In the genomic region with DNA sequence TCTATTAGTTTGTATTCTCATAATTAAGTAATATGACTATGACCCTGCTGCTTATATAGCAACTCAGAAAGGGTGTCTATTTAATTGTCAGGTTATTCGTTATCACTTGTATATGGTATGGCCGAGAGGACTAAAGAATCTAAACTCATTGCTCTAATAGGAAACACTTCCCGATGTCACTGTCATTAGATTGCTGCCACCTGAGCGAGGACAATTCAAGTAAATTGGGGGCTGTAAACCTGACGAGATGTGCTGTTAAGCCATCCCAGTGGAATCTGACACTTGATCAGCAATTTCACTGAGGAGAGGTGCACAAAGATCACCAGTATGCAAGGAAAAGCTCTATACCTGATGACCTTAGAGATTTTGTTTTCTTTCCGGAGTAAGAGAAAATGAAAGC, we compare ENCODE assay signal across 17 cellular contexts.
DNase-seq lines count a peak whose midpoint lies in the region; ATAC-seq and TF ChIP-seq lines count a peak whose summit lies in the region.
"Had no signal": no experiment of that assay in that cellular context is flagged by ENCODE, and none has a peak within 500 bp of the region (broad histone marks: within the 10 kb centered on the region; RNA-seq: fewer than 3 reads in every experiment).

No MANE protein-coding gene starts in this region.

- H3K9me3 ChIP-seq in PC-9 (ENCODE audit: insufficient read depth, low read depth) (no peaks in the 10 kb centered on the region), neural cell (ENCODE audit: low read length) (no peaks in the 10 kb centered on the region)
- H3K9me3 ChIP-seq: BE2C had no signal

- TF ChIP-seq RAD21 in neural cell (conservative IDR thresholded peaks at IDR 0.05): no peak

- no peaks in the 10 kb centered on the region for H3K36me3 ChIP-seq in PC-9 (ENCODE audit: low read depth)
- no peaks in the 10 kb centered on the region for H3K36me3 ChIP-seq in neural cell (ENCODE audit: insufficient read depth, low read length)
- H3K36me3 ChIP-seq: BE2C had no signal

- BruUV-seq in PC-9 (replicated peaks; lab: Mats Ljungman, UMichigan): no TSS peak

- peak overlapping the region; percentile 18; the same call in 1 of the 2 replicates for H3K4me2 ChIP-seq in PC-9
- no peak overlapping the region for H3K4me2 ChIP-seq in neural cell (ENCODE audit: low read length)

- CTCF ChIA-PET in PC-9 (lab: Charles Lee): no interaction called here

- H3K9me2 ChIP-seq in PC-9 (ENCODE audit: insufficient read depth) (no peaks in the 10 kb centered on the region), neural cell (ENCODE audit: insufficient read depth, low read length) (no peaks in the 10 kb centered on the region)

- H3K79me2 ChIP-seq in PC-9 (ENCODE audit: low read depth) (no peaks in the 10 kb centered on the region), neural cell (replicated peaks; ENCODE audit: insufficient read depth, low read length) (no peaks in the 10 kb centered on the region)

- H3K4me3 ChIP-seq in GM12865 (ENCODE audit: low read depth, low read length) (peak overlapping the region; percentile 16; the same call in 1 of the 2 replicates), PC-9 (no peak overlapping the region), epithelial cell of proximal tubule (ENCODE audit: low read depth, low read length) (peak overlapping the region; percentile 2), neural cell (ENCODE audit: low read length) (peak overlapping the region; percentile 14)
- H3K4me3 ChIP-seq: GM23248 had no signal

- H4K20me1 ChIP-seq in PC-9 (ENCODE audit: insufficient read depth) (no peaks in the 10 kb centered on the region), neural cell (ENCODE audit: insufficient read depth) (no peaks in the 10 kb centered on the region)

- H3K27me3 ChIP-seq in PC-9 (ENCODE audit: insufficient read depth, low read depth) (no peaks in the 10 kb centered on the region), neural cell (ENCODE audit: insufficient read depth, low read depth, low read length) (no peaks in the 10 kb centered on the region)
- H3K27me3 ChIP-seq: BE2C had no signal

- H2AFZ ChIP-seq in PC-9 (0 out of 2 replicates have a peak overlapping the region, but pooled peaks have one; percentile 67), neural cell (ENCODE audit: low read depth, low read length) (no peak overlapping the region)
- H2AFZ ChIP-seq: GM23248 had no signal

- H3F3A ChIP-seq in PC-9 (ENCODE audit: insufficient read depth, low read depth) (no peaks in the 10 kb centered on the region), neural cell (ENCODE audit: insufficient read depth, low read length, poor library complexity, severe bottlenecking) (no peaks in the 10 kb centered on the region)

- TF ChIP-seq CTCF in GM12865 (IDR thresholded peaks at IDR 0.05; ENCODE audit: insufficient read depth, low read depth, low read length, missing control alignments) (no peak), PC-9 (conservative IDR thresholded peaks at IDR 0.05) (no peak), epithelial cell of proximal tubule (conservative IDR thresholded peaks at IDR 0.05; ENCODE audit: low read depth, low read length) (no peak), neural cell (IDR thresholded peaks at IDR 0.05; ENCODE audit: poor library complexity, severe bottlenecking) (no peak)

- no peak for DNase-seq in GM12865 (ENCODE audit: low read depth)
- DNase-seq in PC-9: no peak
- no peak for DNase-seq in epithelial cell of proximal tubule (ENCODE audit: low read depth)
- DNase-seq in sciatic nerve (ENCODE audit: low spot score): no peak
- no peak for DNase-seq in NCI-H187 treated with DMSO at 0.1 percent for 48 hours (lab: John Stamatoyannopoulos, UW)
- DNase-seq: ACHN; BE2C; C1 segment of cervical spinal cord; CD4-positive, CD25-positive, alpha-beta regulatory T cell; CD8-positive, alpha-beta memory T cell; COR-L47; DMS 273 treated with DMSO at 0.1 percent for 48 hours; DMS53; GM23248; HCEC 1CT had no signal

- no peak for ATAC-seq in sciatic nerve
- no peak for ATAC-seq in SK-N-SH treated with all-trans-retinoic acid at 6 μM for 48 hours

- POLR2A ChIA-PET in PC-9 (lab: Charles Lee; ENCODE audit: unreplicated experiment): no interaction called here

- peak; percentile 58 for TF ChIP-seq EP300 in neural cell (conservative IDR thresholded peaks at IDR 0.05; ENCODE audit: poor library complexity, severe bottlenecking)

- H3K27ac ChIP-seq in PC-9: no peak overlapping the region
- peak overlapping the region; percentile 25 for H3K27ac ChIP-seq in neural cell (ENCODE audit: low read length)
- H3K27ac ChIP-seq: GM23248 had no signal

- intact Hi-C loops in PC-9 (cut with micrococcal nuclease; ENCODE audit: unreplicated experiment): no loop called here
- intact Hi-C loops in sciatic nerve (cut with DNase I): no loop called here

- no peaks in the 10 kb centered on the region for H3K4me1 ChIP-seq in PC-9 (replicated peaks; ENCODE audit: insufficient read depth)
- H3K4me1 ChIP-seq: BE2C had no signal

- no peak overlapping the region for H3K9ac ChIP-seq in neural cell (ENCODE audit: low read length)
- H3K9ac ChIP-seq: GM23248 had no signal

TF ChIP-seq in neural cell, 6 proteins besides CTCF, POLR2A, EP300 and RAD21:
- TF ChIP-seq POLR2AphosphoS5 (IDR thresholded peaks at IDR 0.05) (peak; percentile 71), SMC3 (conservative IDR thresholded peaks at IDR 0.05; ENCODE audit: poor library complexity) (no peak)

TF ChIP-seq in SK-N-SH treated with all-trans-retinoic acid at 6 μM for 48 hours, 23 proteins besides CTCF, POLR2A, EP300 and RAD21:
- TF ChIP-seq ZNF70 (CRISPR knock-in tag; IDR thresholded peaks at IDR 0.05) (no peak), TOX (CRISPR knock-in tag; IDR thresholded peaks at IDR 0.05; ENCODE audit: borderline replicate concordance) (no peak)
